8 cellular contexts compared by ENCODE assay signal in the genomic region with DNA sequence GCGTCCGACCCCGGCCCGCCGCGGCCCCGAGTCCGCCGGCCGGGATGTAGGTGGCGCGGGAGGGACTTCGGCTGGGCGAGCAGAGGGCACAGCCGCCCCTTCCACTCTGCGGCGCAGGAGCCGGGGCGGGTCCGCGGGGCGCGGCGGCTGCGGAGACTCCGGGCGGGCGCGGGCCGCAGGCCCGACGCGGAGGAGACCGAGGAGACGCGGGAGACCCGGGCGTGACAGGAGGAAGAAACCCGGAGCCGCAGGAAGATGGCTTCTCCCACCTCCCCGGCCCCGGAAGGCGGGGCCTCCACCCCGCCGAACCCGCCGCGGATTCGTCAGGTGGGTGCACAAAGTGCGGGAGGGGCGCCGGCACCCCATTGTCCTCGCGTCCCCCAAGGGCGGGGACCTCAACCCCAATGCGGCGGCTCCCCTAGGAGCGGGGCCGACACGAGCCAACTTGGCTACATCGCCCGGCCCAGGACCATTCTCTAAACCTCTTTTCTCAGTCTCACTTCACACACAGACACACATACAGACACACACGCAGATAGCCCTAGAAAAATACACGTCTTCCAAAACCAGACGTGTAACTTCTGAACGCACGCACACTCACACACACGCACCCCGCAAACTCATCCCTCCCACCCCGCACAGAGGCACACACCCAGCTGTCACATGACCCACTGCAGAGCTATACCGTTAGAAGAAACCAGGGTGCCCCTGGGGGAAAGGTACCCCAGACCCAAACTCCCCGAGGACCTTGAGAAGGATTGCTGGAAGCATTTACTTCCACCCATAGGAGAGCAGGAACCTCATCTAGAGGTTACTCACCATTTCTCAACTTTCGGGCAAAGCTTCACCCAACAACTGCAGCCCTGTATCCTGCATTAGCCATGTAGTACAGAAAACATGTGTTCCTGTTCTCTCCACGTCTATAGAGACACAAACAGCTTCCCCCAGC.
DNase-seq lines count a peak whose midpoint lies in the region; ATAC-seq and TF ChIP-seq lines count a peak whose summit lies in the region.
"Not testable (repeated sequence)": the region's sequence is repeated elsewhere in the genome, so short reads cannot be mapped to it uniquely, and the experiment has no call there.

No MANE protein-coding gene starts in this region.

- peak overlapping the region; percentile 97 for H3K4me3 Mint-ChIP-seq in stimulated activated memory B cell treated with anti-CD40 and anti-IgM and Interleukin-4, amounts not matched to agents 10 μg/mL and 1 μg/mL and 100 μg/mL, for 72 hours

- peak overlapping the region; percentile 31 for H3K4me3 ChIP-seq in SJSA1
- H3K4me3 ChIP-seq in adipocyte (ENCODE audit: low read length), result peak overlapping the region; percentile 78
- peak overlapping the region; percentile 35 to 45 for H3K4me3 ChIP-seq in foreskin fibroblast (ENCODE audit: low read depth in 1 of 2, low read length in 2 of 2)
- H3K4me3 ChIP-seq in mononuclear cell (ENCODE audit: low read length), result peak overlapping the region; percentile 29

- H3K27me3 ChIP-seq in SJSA1 (replicated peaks) (peaks cover 57% of the 10 kb centered on the region), adipocyte (replicated peaks; ENCODE audit: control insufficient read depth, insufficient read depth, low read length) (peaks cover 21% of the 10 kb centered on the region), mononuclear cell (ENCODE audit: insufficient read depth, low read length) (peaks cover 64% of the 10 kb centered on the region)

- in situ Hi-C loops in Caki2 (cut with HindIII; ENCODE audit: low pct_unique_long_range_greater_than_20kb, low sequenced_read_pairs), result not testable (repeated sequence)

- H3K27ac Mint-ChIP-seq in stimulated activated memory B cell treated with anti-CD40 and anti-IgM and Interleukin-4, amounts not matched to agents 10 μg/mL and 1 μg/mL and 100 μg/mL, for 72 hours, result peak overlapping the region; percentile 45

- H3K4me1 ChIP-seq in SJSA1 (replicated peaks), result not testable (repeated sequence)
- H3K4me1 ChIP-seq in adipocyte (ENCODE audit: control insufficient read depth, insufficient read depth, low read length) (peaks cover 11% of the 10 kb centered on the region), mononuclear cell (ENCODE audit: insufficient read depth, low read length) (peaks cover 15% of the 10 kb centered on the region)

- not testable (repeated sequence) for H3K9ac ChIP-seq in adipocyte (ENCODE audit: low read length)

- ATAC-seq in GM21447 (IDR thresholded peaks at IDR 0.05; ENCODE audit: unreplicated experiment), result peak; percentile 48
- ATAC-seq in stimulated activated memory B cell treated with anti-CD40 and anti-IgM and Interleukin-4, amounts not matched to agents 10 μg/mL and 1 μg/mL and 100 μg/mL, for 72 hours, result peak; percentile 68

- not testable (repeated sequence) for H3K36me3 ChIP-seq in SJSA1; adipocyte (ENCODE audit: control insufficient read depth, insufficient read depth, low read length, severe bottlenecking)

- not testable (repeated sequence) for H3K9me3 ChIP-seq in SJSA1 (replicated peaks); adipocyte (ENCODE audit: control insufficient read depth, low read length); mononuclear cell (ENCODE audit: low read depth, low read length)

- H3K27me3 Mint-ChIP-seq in stimulated activated memory B cell treated with anti-CD40 and anti-IgM and Interleukin-4, amounts not matched to agents 10 μg/mL and 1 μg/mL and 100 μg/mL, for 72 hours, result peaks cover 44% of the 10 kb centered on the region

- not testable (repeated sequence) for H3K9me3 Mint-ChIP-seq in stimulated activated memory B cell treated with anti-CD40 and anti-IgM and Interleukin-4, amounts not matched to agents 10 μg/mL and 1 μg/mL and 100 μg/mL, for 72 hours

- H3K4me1 Mint-ChIP-seq in stimulated activated memory B cell treated with anti-CD40 and anti-IgM and Interleukin-4, amounts not matched to agents 10 μg/mL and 1 μg/mL and 100 μg/mL, for 72 hours, result peaks cover 24% of the 10 kb centered on the region

- not testable (repeated sequence) for H3K36me3 Mint-ChIP-seq in stimulated activated memory B cell treated with anti-CD40 and anti-IgM and Interleukin-4, amounts not matched to agents 10 μg/mL and 1 μg/mL and 100 μg/mL, for 72 hours

- not testable (repeated sequence) for TF ChIP-seq CTCF in foreskin fibroblast (IDR thresholded peaks at IDR 0.05; ENCODE audit: low read depth, low read length)

- DNase-seq in Caki2 (ENCODE audit: low read depth), result peak; percentile 14
- DNase-seq in HuH-7 (ENCODE audit: low spot score), result peak; percentile 21
- DNase-seq in SJSA1 (ENCODE audit: low read depth in 1 of 2, low spot score in 2 of 2), result peak in 1 of 2 experiments; percentile 5
- peak; percentile 16 for DNase-seq in adipocyte (ENCODE audit: low read depth)
- peak; percentile 10 to 51 for DNase-seq in foreskin fibroblast

- H3K27ac ChIP-seq in SJSA1, result not testable (repeated sequence)
